8 cellular contexts compared by ENCODE assay signal in genomic region chr21:5153842-5154640, GRCh38.
DNase-seq lines count a peak whose midpoint lies in the region; ATAC-seq and TF ChIP-seq lines count a peak whose summit lies in the region.
"Not testable (repeated sequence)": the region's sequence is repeated elsewhere in the genome, so short reads cannot be mapped to it uniquely, and the experiment has no call there.

No MANE protein-coding gene starts in this region.

- CTCF ChIA-PET in activated B cell treated with CpG ODN at 0.5 μM for 24 hours (lab: Charles Lee): not testable (repeated sequence)

- H3K27me3 ChIP-seq in HUES48 (ENCODE audit: control insufficient read depth, insufficient read depth, low read length); brain microvascular endothelial cell (replicated peaks); lower lobe of right lung (ENCODE audit: low read depth); psoas muscle (ENCODE audit: insufficient read depth in 3 of 3, low read length in 2 of 3): not testable (repeated sequence)

- in situ Hi-C loops in brain microvascular endothelial cell (cut with HindIII; ENCODE audit: low pct_ligation_motif_present, low sequenced_read_pairs): not testable (repeated sequence)

- not testable (repeated sequence) for DNase-seq in activated B cell treated with CpG ODN at 0.5 μM for 24 hours, brain microvascular endothelial cell, lower lobe of right lung
- DNase-seq in glutamatergic neuron (peak; percentile 25), psoas muscle (peak; percentile 13 to 36), ureter (ENCODE audit: low spot score) (peak; percentile 36)

- H3K36me3 Mint-ChIP-seq in activated B cell treated with CpG ODN at 0.5 μM for 24 hours (ENCODE audit: low read depth); glutamatergic neuron (ENCODE audit: unreplicated experiment): not testable (repeated sequence)

- H3K9me3 ChIP-seq in HUES48 (ENCODE audit: control insufficient read depth, insufficient read depth, low read length); lower lobe of right lung; psoas muscle: not testable (repeated sequence)

- not testable (repeated sequence) for H3K36me3 ChIP-seq in HUES48 (ENCODE audit: control insufficient read depth, insufficient read depth, low read length); brain microvascular endothelial cell (replicated peaks); lower lobe of right lung; psoas muscle (ENCODE audit: insufficient read depth in 1 of 2, low read depth in 1 of 2)

- not testable (repeated sequence) for H3K9ac ChIP-seq in HUES48 (ENCODE audit: low read depth, low read length)

- H3K4me3 ChIP-seq in HUES48 (ENCODE audit: low read depth, low read length) (peak overlapping the region; percentile 52), brain microvascular endothelial cell (ENCODE audit: low read depth, low read length) (peak overlapping the region; percentile 36), lower lobe of right lung (peak overlapping the region; percentile 40), psoas muscle (peak overlapping the region; percentile 58)

- not testable (repeated sequence) for H3K27me3 Mint-ChIP-seq in activated B cell treated with CpG ODN at 0.5 μM for 24 hours; glutamatergic neuron (ENCODE audit: unreplicated experiment)

- not testable (repeated sequence) for H3K27ac Mint-ChIP-seq in activated B cell treated with CpG ODN at 0.5 μM for 24 hours; glutamatergic neuron (ENCODE audit: unreplicated experiment)

- not testable (repeated sequence) for H3K27ac ChIP-seq in HUES48 (ENCODE audit: low read depth, low read length); brain microvascular endothelial cell; lower lobe of right lung; psoas muscle

- not testable (repeated sequence) for H3K4me3 Mint-ChIP-seq in activated B cell treated with CpG ODN at 0.5 μM for 24 hours; glutamatergic neuron (ENCODE audit: unreplicated experiment)

- H3K4me1 Mint-ChIP-seq in activated B cell treated with CpG ODN at 0.5 μM for 24 hours; glutamatergic neuron (ENCODE audit: low read depth, unreplicated experiment): not testable (repeated sequence)

- not testable (repeated sequence) for H3K4me1 ChIP-seq in HUES48 (ENCODE audit: control insufficient read depth, insufficient read depth, low read length); lower lobe of right lung; psoas muscle

- H3K9me3 Mint-ChIP-seq in activated B cell treated with CpG ODN at 0.5 μM for 24 hours; glutamatergic neuron (ENCODE audit: unreplicated experiment): not testable (repeated sequence)

- intact Hi-C loops in activated B cell treated with CpG ODN at 0.5 μM for 24 hours (cut with micrococcal nuclease); lower lobe of right lung (cut with DNase I); psoas muscle (cut with DNase I): not testable (repeated sequence)

- 0 to 3% (median 2%) methylated on average over 3 to 22 of the region's 69 CpGs for WGBS in psoas muscle, 3 donors

- not testable (repeated sequence) for TF ChIP-seq CTCF in activated B cell treated with CpG ODN at 0.5 μM for 24 hours (IDR thresholded peaks at IDR 0.05); brain microvascular endothelial cell (IDR thresholded peaks at IDR 0.05; ENCODE audit: low read depth, low read length, missing control alignments); glutamatergic neuron (IDR thresholded peaks at IDR 0.05; ENCODE audit: partially characterized antibody, unreplicated experiment); lower lobe of right lung (IDR thresholded peaks at IDR 0.05); psoas muscle (IDR thresholded peaks at IDR 0.05)

- ATAC-seq in GM21528 (IDR thresholded peaks at IDR 0.05; ENCODE audit: low FRiP score, unreplicated experiment): peak; percentile 20
- ATAC-seq in activated B cell treated with CpG ODN at 0.5 μM for 24 hours (ENCODE audit: low read depth): peak; percentile 7
- ATAC-seq in lower lobe of right lung: peak; percentile 61 to 74
- ATAC-seq in psoas muscle: peak; percentile 6 to 36 (median 23)

- POLR2A ChIA-PET in activated B cell treated with CpG ODN at 0.5 μM for 24 hours (lab: Charles Lee): not testable (repeated sequence)

Comparison
In these comparisons a context has a peak if more than half of its experiments do, and no peak if none do; other contexts are left out.
1. ATAC-seq: peak in every context shown above with its lines; median percentile 68 in lower lobe of right lung; 23 in psoas muscle; 20 in GM21528; 7 in activated B cell treated with CpG ODN at 0.5 μM for 24 hours.